Comparison of ENCODE assay signal across 23 cellular contexts in the genomic region with DNA sequence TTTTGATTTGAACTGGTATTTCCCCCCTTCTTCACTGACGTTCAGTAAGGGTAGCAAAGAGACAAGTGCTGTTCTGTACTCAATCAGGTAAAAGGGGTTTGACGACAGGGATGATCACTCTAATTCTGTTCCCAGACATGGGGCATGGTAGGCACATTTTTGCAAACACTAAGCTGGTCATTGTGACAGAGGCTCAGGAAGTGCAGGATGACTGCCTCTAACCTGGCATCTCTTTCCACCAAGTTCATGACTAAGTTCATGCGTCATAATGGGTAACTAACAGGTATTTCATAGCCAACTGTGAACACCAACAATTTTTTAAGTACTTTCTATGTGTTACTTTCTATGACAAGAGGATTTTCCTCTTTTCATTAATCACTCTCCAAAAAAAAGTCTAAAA.
DNase-seq lines count a peak whose midpoint lies in the region; ATAC-seq, FAIRE-seq and TF ChIP-seq lines count a peak whose summit lies in the region.
"Had no signal": no experiment of that assay in that cellular context is flagged by ENCODE, and none has a peak within 500 bp of the region (broad histone marks: within the 10 kb centered on the region; RNA-seq: fewer than 3 reads in every experiment).

No MANE protein-coding gene starts in this region.

- no peaks in the 10 kb centered on the region for H3K27me3 ChIP-seq in GM23248 (replicated peaks; ENCODE audit: insufficient read depth)
- H3K27me3 ChIP-seq in bronchial epithelial cell (ENCODE audit: control insufficient read depth, insufficient read depth, low read length), result no peaks in the 10 kb centered on the region
- H3K27me3 ChIP-seq: body of pancreas, esophagus muscularis mucosa had no signal

- ATAC-seq in HG02678 (IDR thresholded peaks at IDR 0.05; ENCODE audit: unreplicated experiment) (no peak), GM21367 (IDR thresholded peaks at IDR 0.05; ENCODE audit: unreplicated experiment) (no peak)
- ATAC-seq: body of pancreas had no signal

- peaks cover 17% of the 10 kb centered on the region for H3F3A ChIP-seq in GM23248 (ENCODE audit: insufficient read depth)

- no peaks in the 10 kb centered on the region for H4K20me1 ChIP-seq in GM23248 (ENCODE audit: insufficient read depth)

- H3K4me1 ChIP-seq in GM23248 (ENCODE audit: insufficient read depth), result peaks cover 51% of the 10 kb centered on the region

- in situ Hi-C loops in GM23248 (cut with MboI), result no loop called here

- H3K27ac ChIP-seq in GM23248, result no peak overlapping the region
- H3K27ac ChIP-seq: body of pancreas, esophagus muscularis mucosa, parathyroid adenoma had no signal

- H3K9me2 ChIP-seq in GM23248 (ENCODE audit: insufficient read depth), result no peaks in the 10 kb centered on the region

- H3K36me3 ChIP-seq in GM23248 (ENCODE audit: low read depth), result no peaks in the 10 kb centered on the region
- H3K36me3 ChIP-seq in bronchial epithelial cell (ENCODE audit: control insufficient read depth, insufficient read depth, low read length), result peaks cover 2% of the 10 kb centered on the region

- H3K4me3 Mint-ChIP-seq in mesothelial cell of epicardium, result no peak overlapping the region
- H3K4me3 Mint-ChIP-seq: activated CD4-positive, alpha-beta T cell treated with anti-CD3 and anti-CD28 coated beads, Interleukin-2, amount 10 ng/mL, durations not matched to agents 24 days and 14 days; dendritic cell treated with granulocyte-macrophage colony-stimulating factor and Interleukin-4, amounts not matched to agents 40 ng/mL and 50 ng/mL, for 4 days; HFFc6; naive B cell had no signal

- peaks cover 26% of the 10 kb centered on the region; the same call in 1 of the 2 replicates for H3K79me2 ChIP-seq in GM23248 (ENCODE audit: insufficient read depth)
- H3K79me2 ChIP-seq: parathyroid adenoma had no signal

- H3K36me3 Mint-ChIP-seq in mesothelial cell of epicardium, result no peaks in the 10 kb centered on the region

- H3K9me3 ChIP-seq in GM23248 (ENCODE audit: low read depth), result no peaks in the 10 kb centered on the region
- H3K9me3 ChIP-seq: body of pancreas, esophagus muscularis mucosa had no signal

- DNase-seq in GM23248 (peak; percentile 63), NCI-H226 (peak; percentile 23), bronchial epithelial cell (ENCODE audit: low read depth) (peak; percentile 93), mesothelial cell of epicardium (ENCODE audit: low spot score in 2 of 2, unreplicated experiment in 2 of 2) (no peak), D341Med (ENCODE audit: low spot score) (no peak)
- DNase-seq: activated CD4-positive, alpha-beta T cell treated with anti-CD3 and anti-CD28 coated beads, Interleukin-2, amount 10 ng/mL, durations not matched to agents 24 days and 14 days; activated CD8-positive, alpha-beta memory T cell treated with anti-CD3 and anti-CD28 coated beads, Interleukin-2, amount 50 U/mL, for 4 hours; activated naive CD4-positive, alpha-beta T cell; body of pancreas; HFFc6; naive B cell; stimulated activated CD4-positive, alpha-beta T cell treated with anti-CD3 and anti-CD28 coated beads, Interleukin-2, amount 100 ng/mL, for 48 hours; SW 1271 had no signal

- H3K4me2 ChIP-seq in GM23248 (ENCODE audit: unreplicated experiment), result no peak overlapping the region

- no peaks in the 10 kb centered on the region for H3K9me3 Mint-ChIP-seq in mesothelial cell of epicardium
- H3K9me3 Mint-ChIP-seq: activated CD4-positive, alpha-beta T cell treated with anti-CD3 and anti-CD28 coated beads, Interleukin-2, amount 10 ng/mL, durations not matched to agents 24 days and 14 days; dendritic cell treated with granulocyte-macrophage colony-stimulating factor and Interleukin-4, amounts not matched to agents 40 ng/mL and 50 ng/mL, for 4 days; HFFc6; naive B cell had no signal

- H3K9ac ChIP-seq in GM23248, result no peak overlapping the region
- H3K9ac ChIP-seq: parathyroid adenoma had no signal

- H3K27me3 Mint-ChIP-seq in mesothelial cell of epicardium (ENCODE audit: low read depth), result no peaks in the 10 kb centered on the region
- H3K27me3 Mint-ChIP-seq: activated CD4-positive, alpha-beta T cell treated with anti-CD3 and anti-CD28 coated beads, Interleukin-2, amount 10 ng/mL, durations not matched to agents 24 days and 14 days; dendritic cell treated with granulocyte-macrophage colony-stimulating factor and Interleukin-4, amounts not matched to agents 40 ng/mL and 50 ng/mL, for 4 days; naive B cell had no signal

- TF ChIP-seq CTCF in bronchial epithelial cell (IDR thresholded peaks at IDR 0.05; ENCODE audit: insufficient read depth, low read length, severe bottlenecking) (no peak), mesothelial cell of epicardium (IDR thresholded peaks at IDR 0.05; ENCODE audit: unreplicated experiment) (no peak)

- peak; percentile 91 for FAIRE-seq in bronchial epithelial cell (lab: Jason Lieb, UNC)
- FAIRE-seq: D721Med, G401.6, HTR-8/SVneo, TTC549 had no signal

- H3K4me3 ChIP-seq in GM23248 (no peak overlapping the region), bronchial epithelial cell (ENCODE audit: low read depth, low read length) (no peak overlapping the region)
- H3K4me3 ChIP-seq: body of pancreas, esophagus muscularis mucosa, lung had no signal

- no peak overlapping the region for H2AFZ ChIP-seq in GM23248
- H2AFZ ChIP-seq: parathyroid adenoma had no signal

- 79 to 87% methylated on average over 3 of the region's 3 CpGs for WGBS in GM23248 (ENCODE audit: low coverage in 1 of 2, low lambda C conversion rate in 2 of 2, missing lambda C conversion rate in 2 of 2), 2 experiments

- H3K4me1 Mint-ChIP-seq in mesothelial cell of epicardium, result peaks cover 63% of the 10 kb centered on the region

- peak overlapping the region; percentile 45 for H3K27ac Mint-ChIP-seq in mesothelial cell of epicardium
- H3K27ac Mint-ChIP-seq: activated CD4-positive, alpha-beta T cell treated with anti-CD3 and anti-CD28 coated beads, Interleukin-2, amount 10 ng/mL, durations not matched to agents 24 days and 14 days; dendritic cell treated with granulocyte-macrophage colony-stimulating factor and Interleukin-4, amounts not matched to agents 40 ng/mL and 50 ng/mL, for 4 days; HFFc6 had no signal

Comparison
In these comparisons a context has a peak if more than half of its experiments do, and no peak if none do; other contexts are left out.
1. DNase-seq: peak in GM23248 (single experiment), NCI-H226 (single experiment) and bronchial epithelial cell (single experiment); none in mesothelial cell of epicardium (0 of 2) and D341Med (single experiment).